ENCODE assay signal across 2 cellular contexts in the genomic region with DNA sequence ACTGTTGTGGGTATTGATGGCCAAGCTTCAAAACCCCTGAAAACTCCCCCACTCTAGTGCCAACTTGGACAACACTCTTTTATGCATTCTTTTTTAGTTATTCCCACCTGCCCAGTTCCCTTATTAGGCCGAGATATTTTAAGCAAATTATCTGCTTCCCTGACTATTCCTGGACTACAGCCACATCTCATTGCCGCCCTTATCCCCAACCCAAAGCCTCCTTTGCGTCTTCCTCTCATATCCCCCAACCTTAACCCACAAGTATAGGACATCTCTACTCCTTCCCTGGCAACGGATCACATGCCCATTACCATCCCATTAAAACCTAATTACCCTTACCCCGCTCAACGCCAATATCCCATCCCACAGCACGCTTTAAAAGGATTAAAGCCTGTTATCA. TPM values are rescaled to one million over a fixed set of nuclear protein-coding genes. Genes with fewer than 3 reads are reported as not detected.
"Had no signal": no experiment of that assay in that cellular context is flagged by ENCODE, and none has a peak within 500 bp of the region (broad histone marks: within the 10 kb centered on the region; RNA-seq: fewer than 3 reads in every experiment).

No MANE protein-coding gene starts in this region.

RNA-seq across cellular contexts. Expression of gene IL6, which starts 21.1 kb away (rescaled TPM):
- total RNA-seq: OCI-LY7, SJCRH30 had no signal
